In the genomic region with DNA sequence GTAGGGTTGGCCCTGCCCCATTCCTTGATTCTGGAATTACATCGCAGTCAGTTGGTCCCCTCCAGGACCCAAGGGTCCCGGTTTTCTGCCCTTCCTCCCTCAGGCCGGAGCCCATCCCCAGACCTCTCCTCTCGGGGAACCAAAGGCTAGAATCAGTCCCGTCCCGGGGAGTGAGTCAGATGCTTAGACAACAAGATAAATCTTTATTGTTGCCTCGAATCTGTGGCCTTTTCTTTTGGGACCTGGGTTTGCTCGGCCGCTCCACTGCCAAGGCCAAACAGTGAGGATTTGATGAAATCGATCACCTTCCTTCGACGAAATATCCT, we compare ENCODE assay signal across 18 cellular contexts. TPM values are rescaled to one million over a fixed set of nuclear protein-coding genes. Genes with fewer than 3 reads are reported as not detected.
DNase-seq lines count a peak whose midpoint lies in the region; ATAC-seq, FAIRE-seq and TF ChIP-seq lines count a peak whose summit lies in the region.
"Had no signal": no experiment of that assay in that cellular context is flagged by ENCODE, and none has a peak within 500 bp of the region (broad histone marks: within the 10 kb centered on the region; RNA-seq: fewer than 3 reads in every experiment).

No MANE protein-coding gene starts in this region.

- H3K4me2 ChIP-seq in HepG2 (ENCODE audit: low read depth, low read length) = no peak overlapping the region

- H3K27ac ChIP-seq in liver (ENCODE audit: low read depth in 1 of 2, low read length in 2 of 2) = peak overlapping the region; percentile 31 to 47
- H3K27ac ChIP-seq in HepG2 (ENCODE audit: extremely low read length, insufficient read depth, low read length) = no peak overlapping the region
- H3K27ac ChIP-seq in esophagus muscularis mucosa (replicated peaks in 1 of 4) = peak overlapping the region; percentile 70 to 82 (median 75)
- peak overlapping the region; percentile 52 to 92 (median 86) for H3K27ac ChIP-seq in pancreas
- H3K27ac ChIP-seq: HL-60 had no signal

- H3K4me1 ChIP-seq in liver (ENCODE audit: control insufficient read depth in 4 of 4, insufficient read depth in 4 of 4, low read length in 3 of 4) (peaks cover 2 to 9% (median 7%) of the 10 kb centered on the region in 4 donors), HepG2 (ENCODE audit: insufficient read depth, low read length) (peaks cover 52% of the 10 kb centered on the region), esophagus muscularis mucosa (peaks cover 6 to 39% (median 33%) of the 10 kb centered on the region in 4 donors), pancreas (peaks cover 0 to 10% (median 7%) of the 10 kb centered on the region in 3 donors)

- 69% methylated on average over 12 of the region's 12 CpGs for WGBS in liver
- WGBS in HepG2 (ENCODE audit: low lambda C conversion rate) = 80% methylated on average over 12 of the region's 12 CpGs
- WGBS in esophagus muscularis mucosa = 56% methylated on average over 12 of the region's 12 CpGs
- WGBS in pancreas, 2 donors = 31 to 34% methylated on average over 12 of the region's 12 CpGs

- POLR2A ChIA-PET in HepG2 (lab: Yijun Ruan, JAX) = no interaction called here

- H3K4me3 ChIP-seq in liver (ENCODE audit: low read depth in 1 of 3, low read length in 3 of 3) (no peak overlapping the region), HepG2 (replicated peaks in 1 of 3; ENCODE audit: insufficient read depth in 1 of 3, low read depth in 2 of 3, low read length in 3 of 3) (no peak overlapping the region), esophagus muscularis mucosa (peak overlapping the region; percentile 60 to 77 (median 66)), pancreas (peak overlapping the region; percentile 18 to 80 (median 60))
- H3K4me3 ChIP-seq: mucosa of descending colon had no signal

- FAIRE-seq in HepG2 (lab: Jason Lieb, UNC) (no peak), pancreas (lab: Jason Lieb, UNC) (no peak)

- H2AFZ ChIP-seq in HepG2 (ENCODE audit: low read length) = no peak overlapping the region

- no peaks in the 10 kb centered on the region for H4K20me1 ChIP-seq in HepG2 (ENCODE audit: insufficient read depth, low read length)

- H3K27me3 ChIP-seq in liver (ENCODE audit: control insufficient read depth in 4 of 4, insufficient read depth in 4 of 4, low read length in 3 of 4) = no peaks in the 10 kb centered on the region
- H3K27me3 ChIP-seq in HepG2 (ENCODE audit: control insufficient read depth in 1 of 2, insufficient read depth in 2 of 2, low read length in 2 of 2) = peaks cover 0 to 1% of the 10 kb centered on the region in 2 experiments; a peak in 1 of 5 replicates
- peaks cover 0 to 8% (median 0%) of the 10 kb centered on the region in 4 donors for H3K27me3 ChIP-seq in esophagus muscularis mucosa
- H3K27me3 ChIP-seq in pancreas = no peaks in the 10 kb centered on the region

- intact Hi-C loops in HepG2 (cut with micrococcal nuclease; ENCODE audit: unreplicated experiment) (no loop called here), esophagus muscularis mucosa (cut with DNase I) (no loop called here), pancreas (cut with DNase I) (no loop called here)

- H3K9me3 ChIP-seq in liver (ENCODE audit: control insufficient read depth in 4 of 4, low read length in 3 of 4) = no peaks in the 10 kb centered on the region
- no peaks in the 10 kb centered on the region for H3K9me3 ChIP-seq in HepG2 (ENCODE audit: low read length)
- H3K9me3 ChIP-seq in esophagus muscularis mucosa = peaks cover 0 to 2% (median 0%) of the 10 kb centered on the region in 4 donors
- no peaks in the 10 kb centered on the region for H3K9me3 ChIP-seq in pancreas
- H3K9me3 ChIP-seq: mucosa of descending colon had no signal

- CTCF ChIA-PET in HepG2 (lab: Yijun Ruan, JAX; ENCODE audit: low intra/inter-chr PET ratio, low total read pairs) = no interaction called here

- TF ChIP-seq POLR2A in HepG2 (IDR thresholded peaks at IDR 0.05; ENCODE audit: insufficient read depth in 1 of 2, low read depth in 2 of 2, low read length in 2 of 2) (no peak), esophagus muscularis mucosa (IDR thresholded peaks at IDR 0.05; ENCODE audit: low read depth) (no peak)

- TF ChIP-seq EP300 in HepG2 (IDR thresholded peaks at IDR 0.05; ENCODE audit: low read depth in 2 of 2, low read length in 2 of 2) (no peak), HepG2 (CRISPR knock-in tag; IDR thresholded peaks at IDR 0.05; ENCODE audit: borderline replicate concordance) (no peak), esophagus muscularis mucosa (IDR thresholded peaks at IDR 0.05) (no peak)

- H3K79me2 ChIP-seq in HepG2 (ENCODE audit: insufficient read depth, low read length) = no peaks in the 10 kb centered on the region

- H3K9ac ChIP-seq in liver (ENCODE audit: low read depth in 1 of 2, low read length in 2 of 2) (no peak overlapping the region), HepG2 (ENCODE audit: insufficient read depth, low read depth, low read length) (no peak overlapping the region)

- TF ChIP-seq CTCF in liver (IDR thresholded peaks at IDR 0.05; ENCODE audit: low read depth, low read length, missing input control) = no peak
- TF ChIP-seq CTCF in HepG2 (CRISPR knock-in tag; IDR thresholded peaks at IDR 0.05) = no peak
- no peak for TF ChIP-seq CTCF in esophagus muscularis mucosa (IDR thresholded peaks at IDR 0.05)
- TF ChIP-seq CTCF in pancreas (IDR thresholded peaks at IDR 0.05) = no peak

- ATAC-seq in HepG2 (no peak), pancreas (peak in 1 of 4 donors; percentile 0), GM18517 (IDR thresholded peaks at IDR 0.05; ENCODE audit: unreplicated experiment) (no peak)

- BruUV-seq in HepG2 (replicated peaks; lab: Mats Ljungman, UMichigan) = no TSS peak

- no peaks in the 10 kb centered on the region for H3K36me3 ChIP-seq in liver (ENCODE audit: control insufficient read depth in 4 of 4, insufficient read depth in 3 of 4, low read depth in 1 of 4, low read length in 3 of 4)
- H3K36me3 ChIP-seq in HepG2 (replicated peaks in 1 of 2; ENCODE audit: control insufficient read depth in 1 of 2, insufficient read depth in 2 of 2, low read length in 2 of 2) = no peaks in the 10 kb centered on the region
- peaks cover 0 to 5% (median 0%) of the 10 kb centered on the region in 4 donors for H3K36me3 ChIP-seq in esophagus muscularis mucosa
- H3K36me3 ChIP-seq in pancreas = no peaks in the 10 kb centered on the region

- DNase-seq in HepG2 (ENCODE audit: low spot score) = no peak
- DNase-seq in esophagus muscularis mucosa (ENCODE audit: extremely low spot score) = no peak
- DNase-seq in pancreas = no peak
- DNase-seq in NCI-H82 (lab: John Stamatoyannopoulos, UW) = no peak
- no peak for DNase-seq in dermis blood vessel endothelial cell
- no peak for DNase-seq in NCI-H345 treated with DMSO at 0.1 percent for 48 hours (lab: John Stamatoyannopoulos, UW; ENCODE audit: unreplicated experiment)
- DNase-seq: activated CD4-positive, alpha-beta T cell treated with anti-CD3 and anti-CD28 coated beads, Interleukin-2, amount 10 ng/mL, durations not matched to agents 7 days and 5 days; NCI-H2029; NCI-H774; SHP77 treated with DMSO at 0.1 percent for 48 hours; stimulated activated naive CD4-positive, alpha-beta T cell treated with Interleukin-2 at 50 U/mL for 16 hours had no signal

- in situ Hi-C loops in HepG2 (cut with HindIII; ENCODE audit: extremely low pct_ligation_motif_present, low pct_unique_long_range_greater_than_20kb) = no loop called here

- TF ChIP-seq RAD21 in liver (IDR thresholded peaks at IDR 0.05) (no peak), HepG2 (CRISPR knock-in tag; IDR thresholded peaks at IDR 0.05) (no peak)

RNA-seq across cellular contexts. Expression of a gene that starts 0.3 kb away (rescaled TPM):
- total RNA-seq in liver = 1 to 10 TPM; 4.8 to 5.4 TPM
- 1 to 10 TPM; 1.8 to 4.3 TPM for polyA plus RNA-seq in liver
- 0.44 and 0.49 TPM in 2 replicates for total RNA-seq in HepG2 (2016; rRNA removed; fragmentation: Illumina TruSeq; extraction: Trizol)
- total RNA-seq in HepG2 (2016; cell fraction: cytosol; rRNA removed; fragmentation: Illumina TruSeq; extraction: Trizol; ENCODE audit: low read depth) = 0.18 and 0.20 TPM in 2 replicates
- total RNA-seq in HepG2 (2016; cell fraction: insoluble cytoplasmic fraction; rRNA removed; fragmentation: Illumina TruSeq; extraction: Trizol) = 0.16 and 0.32 TPM in 2 replicates
- 0.09 and 0.24 TPM in 2 replicates for total RNA-seq in HepG2 (2016; cell fraction: membrane; rRNA removed; fragmentation: Illumina TruSeq; extraction: Trizol)
- total RNA-seq in HepG2 (2016; cell fraction: nucleus; rRNA removed; fragmentation: Illumina TruSeq; extraction: Trizol) = 0.22 TPM in 1 of 2 replicates, not detected in the other
- polyA plus RNA-seq in HepG2 (2011; rRNA removed) = 0.58 and 1.1 TPM in 2 replicates
- polyA plus RNA-seq in HepG2 (2011; cell fraction: cytosol; rRNA removed) = 0.49 and 0.71 TPM in 2 replicates
- 2.6 and 3.2 TPM in 2 replicates for polyA plus RNA-seq in HepG2 (2011; cell fraction: nucleus; rRNA removed)
- polyA plus RNA-seq in HepG2 (2012) = 1.3 and 1.9 TPM in 2 replicates
- polyA plus RNA-seq in HepG2 (2016; cell fraction: cytosol; fragmentation: Illumina TruSeq; extraction: Trizol; ENCODE audit: low read depth) = 0.14 and 0.21 TPM in 2 replicates
- 0.27 and 0.31 TPM in 2 replicates for polyA plus RNA-seq in HepG2 (2016; cell fraction: insoluble cytoplasmic fraction; fragmentation: Illumina TruSeq; extraction: Trizol; ENCODE audit: low read depth)
- 0.11 and 0.30 TPM in 2 replicates for polyA plus RNA-seq in HepG2 (2016; cell fraction: membrane; fragmentation: Illumina TruSeq; extraction: Trizol; ENCODE audit: low read depth)
- polyA plus RNA-seq in HepG2 (2016; cell fraction: nucleus; fragmentation: Illumina TruSeq; extraction: Trizol; ENCODE audit: insufficient read depth, low read depth) = 0.86 and 0.89 TPM in 2 replicates
- 1.6 and 73.9 TPM in 2 replicates for polyA minus RNA-seq in HepG2 (2011; rRNA and poly(A)+ RNA removed; ENCODE audit: low replicate concordance)
- polyA minus RNA-seq in HepG2 (2011; cell fraction: cytosol; rRNA and poly(A)+ RNA removed) = 0.79 and 0.89 TPM in 2 replicates
- 1.1 and 1.2 TPM in 2 replicates for polyA minus RNA-seq in HepG2 (2011; cell fraction: nucleus; rRNA and poly(A)+ RNA removed)
- 10 to 100 TPM; 15.0 to 27.7 (median 22.8) TPM for total RNA-seq in esophagus muscularis mucosa
- total RNA-seq in pancreas = 1 to 10 TPM; 5.3 to 9.6 (median 6.5) TPM
- 10 to 100 TPM; 16.2 to 40.9 TPM for polyA plus RNA-seq in pancreas
- 130 and 154 TPM in 2 replicates for total RNA-seq in dermis blood vessel endothelial cell

RNA-seq across cellular contexts. Expression of a gene that starts 6.0 kb away (rescaled TPM):
- total RNA-seq in liver (under 1 TPM; 0.33 to 0.47 TPM), HepG2 (2016; rRNA removed; fragmentation: Illumina TruSeq; extraction: Trizol) (0.22 TPM in 1 of 2 replicates, not detected in the other), esophagus muscularis mucosa (not detected), pancreas (1 to 10 TPM in 4 of 6 donors, under 1 TPM in 2; 0.73 to 4.6 (median 1.9) TPM), dermis blood vessel endothelial cell (0.17 and 0.28 TPM in 2 replicates)
- polyA plus RNA-seq in liver (not detected), HepG2 (2011; rRNA removed) (0.07 and 0.16 TPM in 2 replicates), pancreas (1 to 10 TPM; 1.9 to 3.8 TPM)
- not detected in 2 replicates for total RNA-seq in HepG2 (2016; cell fraction: cytosol; rRNA removed; fragmentation: Illumina TruSeq; extraction: Trizol; ENCODE audit: low read depth)
- total RNA-seq in HepG2 (2016; cell fraction: insoluble cytoplasmic fraction; rRNA removed; fragmentation: Illumina TruSeq; extraction: Trizol) = 0.11 TPM in 1 of 2 replicates, not detected in the other
- 0.59 TPM in 1 of 2 replicates, not detected in the other for total RNA-seq in HepG2 (2016; cell fraction: membrane; rRNA removed; fragmentation: Illumina TruSeq; extraction: Trizol)
- not detected in 2 replicates for total RNA-seq in HepG2 (2016; cell fraction: nucleus; rRNA removed; fragmentation: Illumina TruSeq; extraction: Trizol)
- not detected in 2 replicates for polyA plus RNA-seq in HepG2 (2011; cell fraction: cytosol; rRNA removed)
- 1.2 and 1.7 TPM in 2 replicates for polyA plus RNA-seq in HepG2 (2011; cell fraction: nucleus; rRNA removed)
- polyA plus RNA-seq in HepG2 (2012) = 0.09 and 0.50 TPM in 2 replicates
- polyA plus RNA-seq in HepG2 (2016; cell fraction: cytosol; fragmentation: Illumina TruSeq; extraction: Trizol; ENCODE audit: low read depth) = not detected in 2 replicates
- not detected in 2 replicates for polyA plus RNA-seq in HepG2 (2016; cell fraction: insoluble cytoplasmic fraction; fragmentation: Illumina TruSeq; extraction: Trizol; ENCODE audit: low read depth)
- polyA plus RNA-seq in HepG2 (2016; cell fraction: membrane; fragmentation: Illumina TruSeq; extraction: Trizol; ENCODE audit: low read depth) = not detected in 2 replicates
- 0.46 and 0.85 TPM in 2 replicates for polyA plus RNA-seq in HepG2 (2016; cell fraction: nucleus; fragmentation: Illumina TruSeq; extraction: Trizol; ENCODE audit: insufficient read depth, low read depth)
- polyA minus RNA-seq in HepG2 (2011; rRNA and poly(A)+ RNA removed; ENCODE audit: low replicate concordance) = 0.30 TPM in 1 of 2 replicates, not detected in the other
- not detected in 2 replicates for polyA minus RNA-seq in HepG2 (2011; cell fraction: cytosol; rRNA and poly(A)+ RNA removed)
- polyA minus RNA-seq in HepG2 (2011; cell fraction: nucleus; rRNA and poly(A)+ RNA removed) = 0.37 and 0.39 TPM in 2 replicates
- total RNA-seq: activated T-helper 1 cell treated with anti-CD3 and anti-CD28 coated beads, Interleukin-12 subunit alpha, Interleukin-12 subunit beta, Interleukin-2, Interleukin-4 antibody, amounts not matched to agents 30 ng/mL and 10 ng/mL and 1 ng/mL, durations not matched to agents 14 hours and 24 hours and 36 hours; mucosa of descending colon had no signal
- polyA plus RNA-seq: AG04450 had no signal

RNA-seq across cellular contexts. Expression of a gene that starts 11.8 kb away (rescaled TPM):
- total RNA-seq in liver = 1 to 10 TPM; 1.3 to 6.8 TPM
- under 1 TPM; 0.48 to 0.72 TPM for polyA plus RNA-seq in liver
- total RNA-seq in HepG2 (2016; rRNA removed; fragmentation: Illumina TruSeq; extraction: Trizol) = 0.07 TPM in 2 replicates
- not detected in 2 replicates for total RNA-seq in HepG2 (2016; cell fraction: cytosol; rRNA removed; fragmentation: Illumina TruSeq; extraction: Trizol; ENCODE audit: low read depth)
- 0.09 TPM in 1 of 2 replicates, not detected in the other for total RNA-seq in HepG2 (2016; cell fraction: insoluble cytoplasmic fraction; rRNA removed; fragmentation: Illumina TruSeq; extraction: Trizol)
- total RNA-seq in HepG2 (2016; cell fraction: membrane; rRNA removed; fragmentation: Illumina TruSeq; extraction: Trizol) = 0.07 and 0.09 TPM in 2 replicates
- total RNA-seq in HepG2 (2016; cell fraction: nucleus; rRNA removed; fragmentation: Illumina TruSeq; extraction: Trizol) = 0.09 TPM in 1 of 2 replicates, not detected in the other
- 1.1 and 1.5 TPM in 2 replicates for polyA plus RNA-seq in HepG2 (2011; rRNA removed)
- polyA plus RNA-seq in HepG2 (2011; cell fraction: cytosol; rRNA removed) = 0.71 and 0.98 TPM in 2 replicates
- polyA plus RNA-seq in HepG2 (2011; cell fraction: nucleus; rRNA removed) = 2.0 and 2.5 TPM in 2 replicates
- polyA plus RNA-seq in HepG2 (2012) = 0.47 and 1.7 TPM in 2 replicates
- not detected in 2 replicates for polyA plus RNA-seq in HepG2 (2016; cell fraction: cytosol; fragmentation: Illumina TruSeq; extraction: Trizol; ENCODE audit: low read depth)
- polyA plus RNA-seq in HepG2 (2016; cell fraction: insoluble cytoplasmic fraction; fragmentation: Illumina TruSeq; extraction: Trizol; ENCODE audit: low read depth) = not detected in 2 replicates
- polyA plus RNA-seq in HepG2 (2016; cell fraction: membrane; fragmentation: Illumina TruSeq; extraction: Trizol; ENCODE audit: low read depth) = 0.14 TPM in 1 of 2 replicates, not detected in the other
- 0.26 TPM in 1 of 2 replicates, not detected in the other for polyA plus RNA-seq in HepG2 (2016; cell fraction: nucleus; fragmentation: Illumina TruSeq; extraction: Trizol; ENCODE audit: insufficient read depth, low read depth)
- 1.8 and 2.9 TPM in 2 replicates for polyA minus RNA-seq in HepG2 (2011; rRNA and poly(A)+ RNA removed; ENCODE audit: low replicate concordance)
- polyA minus RNA-seq in HepG2 (2011; cell fraction: cytosol; rRNA and poly(A)+ RNA removed) = 0.97 and 0.99 TPM in 2 replicates
- polyA minus RNA-seq in HepG2 (2011; cell fraction: nucleus; rRNA and poly(A)+ RNA removed) = 0.64 and 1.5 TPM in 2 replicates
- total RNA-seq in esophagus muscularis mucosa = 1 to 10 TPM in 3 of 4 donors, under 1 TPM in 1; 0.83 to 2.5 (median 2.1) TPM
- 10 to 100 TPM in 4 of 6 donors, 1 to 10 TPM in 2; 6.5 to 29.7 (median 12.6) TPM for total RNA-seq in pancreas
- polyA plus RNA-seq in pancreas = 10 to 100 TPM in 1 of 2 donors, 1 to 10 TPM in 1; 7.7 to 12.7 TPM
- total RNA-seq in dermis blood vessel endothelial cell = 8.1 and 10.9 TPM in 2 replicates

RNA-seq across cellular contexts. Expression of a gene that starts 14.7 kb away (rescaled TPM):
- 1 to 10 TPM in 1 of 2 donors, not detected in 1; 5.5 TPM for total RNA-seq in liver
- polyA plus RNA-seq in liver = 10 to 100 TPM in 1 of 2 donors, 1 to 10 TPM in 1; 6.5 to 18.5 TPM
- not detected in 2 replicates for total RNA-seq in HepG2 (2016; rRNA removed; fragmentation: Illumina TruSeq; extraction: Trizol)
- not detected in 2 replicates for total RNA-seq in HepG2 (2016; cell fraction: cytosol; rRNA removed; fragmentation: Illumina TruSeq; extraction: Trizol; ENCODE audit: low read depth)
- not detected in 2 replicates for total RNA-seq in HepG2 (2016; cell fraction: insoluble cytoplasmic fraction; rRNA removed; fragmentation: Illumina TruSeq; extraction: Trizol)
- total RNA-seq in HepG2 (2016; cell fraction: membrane; rRNA removed; fragmentation: Illumina TruSeq; extraction: Trizol) = not detected in 2 replicates
- not detected in 2 replicates for total RNA-seq in HepG2 (2016; cell fraction: nucleus; rRNA removed; fragmentation: Illumina TruSeq; extraction: Trizol)
- 0.17 TPM in 2 replicates for polyA plus RNA-seq in HepG2 (2011; rRNA removed)
- polyA plus RNA-seq in HepG2 (2011; cell fraction: cytosol; rRNA removed) = 0.08 and 0.12 TPM in 2 replicates
- 0.26 and 0.39 TPM in 2 replicates for polyA plus RNA-seq in HepG2 (2011; cell fraction: nucleus; rRNA removed)
- 0.60 TPM in 1 of 2 replicates, not detected in the other for polyA plus RNA-seq in HepG2 (2012)
- not detected in 2 replicates for polyA plus RNA-seq in HepG2 (2016; cell fraction: cytosol; fragmentation: Illumina TruSeq; extraction: Trizol; ENCODE audit: low read depth)
- polyA plus RNA-seq in HepG2 (2016; cell fraction: insoluble cytoplasmic fraction; fragmentation: Illumina TruSeq; extraction: Trizol; ENCODE audit: low read depth) = not detected in 2 replicates
- not detected in 2 replicates for polyA plus RNA-seq in HepG2 (2016; cell fraction: membrane; fragmentation: Illumina TruSeq; extraction: Trizol; ENCODE audit: low read depth)
- not detected in 2 replicates for polyA plus RNA-seq in HepG2 (2016; cell fraction: nucleus; fragmentation: Illumina TruSeq; extraction: Trizol; ENCODE audit: insufficient read depth, low read depth)
- polyA minus RNA-seq in HepG2 (2011; rRNA and poly(A)+ RNA removed; ENCODE audit: low replicate concordance) = not detected in 2 replicates
- polyA minus RNA-seq in HepG2 (2011; cell fraction: cytosol; rRNA and poly(A)+ RNA removed) = not detected in 2 replicates
- polyA minus RNA-seq in HepG2 (2011; cell fraction: nucleus; rRNA and poly(A)+ RNA removed) = 0.37 TPM in 1 of 2 replicates, not detected in the other
- total RNA-seq in esophagus muscularis mucosa = not detected
- under 1 TPM in 1 of 6 donors, not detected in 5; 0.51 TPM for total RNA-seq in pancreas
- polyA plus RNA-seq in pancreas = not detected
- total RNA-seq in dermis blood vessel endothelial cell = not detected in 2 replicates
- total RNA-seq: activated CD4-positive, alpha-beta T cell treated with anti-CD3 and anti-CD28 coated beads, Interleukin-2, amount 10 ng/mL, durations not matched to agents 7 days and 5 days; activated T-helper 1 cell treated with anti-CD3 and anti-CD28 coated beads, Interleukin-12 subunit alpha, Interleukin-12 subunit beta, Interleukin-2, Interleukin-4 antibody, amounts not matched to agents 30 ng/mL and 10 ng/mL and 1 ng/mL, durations not matched to agents 14 hours and 24 hours and 36 hours; dermis microvascular lymphatic vessel endothelial cell; mucosa of descending colon had no signal
- polyA plus RNA-seq: AG04450 had no signal

RNA-seq across cellular contexts. Expression of a gene that starts 21.1 kb away (rescaled TPM):
- total RNA-seq in liver (under 1 TPM; 0.08 to 0.09 TPM), HepG2 (2016; rRNA removed; fragmentation: Illumina TruSeq; extraction: Trizol) (2.0 and 2.2 TPM in 2 replicates), esophagus muscularis mucosa (1 to 10 TPM in 3 of 4 donors, under 1 TPM in 1; 0.99 to 2.9 (median 1.8) TPM), pancreas (1 to 10 TPM in 2 of 6 donors, under 1 TPM in 4; 0.51 to 2.6 (median 0.84) TPM), dermis blood vessel endothelial cell (0.09 and 0.51 TPM in 2 replicates)
- polyA plus RNA-seq in liver (under 1 TPM; 0.07 to 0.31 TPM), HepG2 (2011; rRNA removed) (2.4 and 2.7 TPM in 2 replicates), pancreas (1 to 10 TPM; 1.5 to 2.3 TPM)
- 2.4 and 2.6 TPM in 2 replicates for total RNA-seq in HepG2 (2016; cell fraction: cytosol; rRNA removed; fragmentation: Illumina TruSeq; extraction: Trizol; ENCODE audit: low read depth)
- total RNA-seq in HepG2 (2016; cell fraction: insoluble cytoplasmic fraction; rRNA removed; fragmentation: Illumina TruSeq; extraction: Trizol) = 1.4 and 2.1 TPM in 2 replicates
- 2.7 and 3.4 TPM in 2 replicates for total RNA-seq in HepG2 (2016; cell fraction: membrane; rRNA removed; fragmentation: Illumina TruSeq; extraction: Trizol)
- total RNA-seq in HepG2 (2016; cell fraction: nucleus; rRNA removed; fragmentation: Illumina TruSeq; extraction: Trizol) = 2.1 and 2.5 TPM in 2 replicates
- polyA plus RNA-seq in HepG2 (2011; cell fraction: cytosol; rRNA removed) = 1.4 and 1.7 TPM in 2 replicates
- 7.2 and 7.7 TPM in 2 replicates for polyA plus RNA-seq in HepG2 (2011; cell fraction: nucleus; rRNA removed)
- polyA plus RNA-seq in HepG2 (2012) = 3.9 and 5.7 TPM in 2 replicates
- 2.3 and 3.3 TPM in 2 replicates for polyA plus RNA-seq in HepG2 (2016; cell fraction: cytosol; fragmentation: Illumina TruSeq; extraction: Trizol; ENCODE audit: low read depth)
- polyA plus RNA-seq in HepG2 (2016; cell fraction: insoluble cytoplasmic fraction; fragmentation: Illumina TruSeq; extraction: Trizol; ENCODE audit: low read depth) = 3.3 and 5.0 TPM in 2 replicates
- 3.1 and 3.8 TPM in 2 replicates for polyA plus RNA-seq in HepG2 (2016; cell fraction: membrane; fragmentation: Illumina TruSeq; extraction: Trizol; ENCODE audit: low read depth)
- 8.7 and 10.3 TPM in 2 replicates for polyA plus RNA-seq in HepG2 (2016; cell fraction: nucleus; fragmentation: Illumina TruSeq; extraction: Trizol; ENCODE audit: insufficient read depth, low read depth)
- polyA minus RNA-seq in HepG2 (2011; rRNA and poly(A)+ RNA removed; ENCODE audit: low replicate concordance) = 1.3 and 3.6 TPM in 2 replicates
- 2.6 and 4.8 TPM in 2 replicates for polyA minus RNA-seq in HepG2 (2011; cell fraction: cytosol; rRNA and poly(A)+ RNA removed)
- polyA minus RNA-seq in HepG2 (2011; cell fraction: nucleus; rRNA and poly(A)+ RNA removed) = 1.9 and 2.2 TPM in 2 replicates

Comparison
In these comparisons a context has a peak if more than half of its experiments do, and no peak if none do; other contexts are left out.
1. H3K4me3 ChIP-seq: peak in esophagus muscularis mucosa (4 of 4) and pancreas (4 of 4); none in liver (0 of 3) and HepG2 (0 of 3).